ENCODE assay signal across 8 cellular contexts in the genomic region with DNA sequence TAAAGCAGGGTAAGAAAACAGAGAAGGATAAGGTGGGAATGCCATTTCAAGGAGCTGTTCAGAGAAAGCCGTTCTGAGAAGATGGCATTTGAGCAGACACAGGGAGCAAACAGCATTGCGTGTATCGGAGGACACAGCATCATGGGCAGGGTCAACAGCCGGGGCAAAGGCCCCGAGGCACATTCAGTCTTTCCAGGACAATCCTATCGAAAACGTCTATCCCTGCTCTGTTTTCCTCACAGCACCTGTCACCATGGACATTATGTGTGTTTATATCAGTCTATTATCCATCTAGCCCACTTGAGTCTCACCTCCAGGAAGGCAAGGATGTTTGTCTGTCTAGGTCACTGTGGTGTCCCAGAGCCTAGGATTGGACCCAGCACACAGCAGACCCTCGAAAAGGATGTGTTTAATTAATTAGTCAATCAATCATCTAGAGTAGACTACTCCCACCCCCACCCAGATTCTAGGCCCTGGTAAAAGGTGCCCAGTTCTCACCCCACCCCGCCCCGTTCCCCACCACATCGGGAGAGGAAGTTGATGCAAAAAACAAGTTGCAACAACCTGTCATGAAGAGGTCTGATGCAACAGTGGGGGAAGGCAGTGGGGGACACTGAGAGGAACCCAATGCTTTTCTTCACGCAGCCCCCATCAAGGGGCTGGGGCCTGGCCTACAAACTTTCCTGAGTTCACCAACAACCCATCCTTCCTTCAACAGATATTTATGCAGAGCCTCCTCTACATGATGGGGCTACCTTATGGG.
DNase-seq lines count a peak whose midpoint lies in the region; ATAC-seq and TF ChIP-seq lines count a peak whose summit lies in the region.

No MANE protein-coding gene starts in this region.

- peaks cover 14% of the 10 kb centered on the region for H3K9me3 ChIP-seq in endodermal cell (ENCODE audit: control insufficient read depth, low read length)

- H3K36me3 Mint-ChIP-seq in activated B cell treated with CpG ODN at 0.5 μM for 24 hours (ENCODE audit: low read depth) (peaks cover 20% of the 10 kb centered on the region), endodermal cell (ENCODE audit: low read depth) (peaks cover 27% of the 10 kb centered on the region)

- intact Hi-C loops in activated B cell treated with CpG ODN at 0.5 μM for 24 hours (cut with micrococcal nuclease), result loop anchor here (1.0 to 2.0 kb wide), 3 partner anchors 8 to 38 kb away; no protein-coding TSS in a partner anchor

- peaks cover 6% of the 10 kb centered on the region for H3K9me3 Mint-ChIP-seq in activated B cell treated with CpG ODN at 0.5 μM for 24 hours
- H3K9me3 Mint-ChIP-seq in endodermal cell, result peaks cover 15% of the 10 kb centered on the region

- H3K4me1 Mint-ChIP-seq in activated B cell treated with CpG ODN at 0.5 μM for 24 hours (peaks cover 92% of the 10 kb centered on the region), endodermal cell (peaks cover 16% of the 10 kb centered on the region)

- CTCF ChIA-PET in activated B cell treated with CpG ODN at 0.5 μM for 24 hours (lab: Charles Lee), result no interaction called here

- DNase-seq in KG1 (lab: John Stamatoyannopoulos, UW), result peak; percentile 42
- DNase-seq in activated B cell treated with CpG ODN at 0.5 μM for 24 hours, result no peak
- DNase-seq in endodermal cell, result no peak
- DNase-seq in stimulated activated CD8-positive, alpha-beta memory T cell treated with anti-CD3 and anti-CD28 coated beads, Interleukin-12 subunit alpha, Interleukin-12 subunit beta, amount 100 ng/mL, for 4 hours (ENCODE audit: low read depth), result peak; percentile 38
- no peak for DNase-seq in glomerular visceral epithelial cell (ENCODE audit: extremely low spot score)
- no peak for DNase-seq in GM10266 (ENCODE audit: extremely low spot score)

- H3K4me3 Mint-ChIP-seq in activated B cell treated with CpG ODN at 0.5 μM for 24 hours (peak overlapping the region; percentile 75), endodermal cell (no peak overlapping the region)

- no peak overlapping the region for H3K4me3 ChIP-seq in endodermal cell (ENCODE audit: low read length)

- H3K27me3 Mint-ChIP-seq in activated B cell treated with CpG ODN at 0.5 μM for 24 hours (no peaks in the 10 kb centered on the region), endodermal cell (ENCODE audit: insufficient read depth) (no peaks in the 10 kb centered on the region)

- no peak for TF ChIP-seq CTCF in activated B cell treated with CpG ODN at 0.5 μM for 24 hours (IDR thresholded peaks at IDR 0.05)
- no peak for TF ChIP-seq CTCF in endodermal cell (conservative IDR thresholded peaks at IDR 0.05)
- TF ChIP-seq CTCF in GM10266 (IDR thresholded peaks at IDR 0.05; ENCODE audit: control insufficient read depth, insufficient read depth, low read depth, missing control alignments), result no peak

- peak overlapping the region; percentile 58 for H3K27ac ChIP-seq in endodermal cell (ENCODE audit: low read depth, low read length)

- no peaks in the 10 kb centered on the region for H3K4me1 ChIP-seq in endodermal cell (ENCODE audit: control insufficient read depth, insufficient read depth, low read length)

- POLR2A ChIA-PET in activated B cell treated with CpG ODN at 0.5 μM for 24 hours (lab: Charles Lee), result interaction anchor here (1.0 to 1.8 kb wide), 7 partner anchors 8 to 80 kb away, joined by 3 to 6 read pairs (median 4); no protein-coding TSS in a partner anchor

- WGBS in endodermal cell (ENCODE audit: insufficient coverage in 1 of 2, insufficient read length in 1 of 2), 2 experiments, result 92% methylated on average over 10 to 11 of the region's 12 CpGs

- H3K27ac Mint-ChIP-seq in activated B cell treated with CpG ODN at 0.5 μM for 24 hours (peak overlapping the region; percentile 95), endodermal cell (no peak overlapping the region)

- H3K36me3 ChIP-seq in endodermal cell (ENCODE audit: control insufficient read depth, insufficient read depth, low read length), result peaks cover 10% of the 10 kb centered on the region

- no peaks in the 10 kb centered on the region for H3K27me3 ChIP-seq in endodermal cell (ENCODE audit: control insufficient read depth, insufficient read depth, low read length, poor library complexity, severe bottlenecking)

- ATAC-seq in activated B cell treated with CpG ODN at 0.5 μM for 24 hours (ENCODE audit: low read depth) (peak; percentile 59), GM21423 (IDR thresholded peaks at IDR 0.05; ENCODE audit: unreplicated experiment) (no peak), GM18867 (IDR thresholded peaks at IDR 0.05; ENCODE audit: unreplicated experiment) (no peak)

- no peak overlapping the region for H3K9ac ChIP-seq in endodermal cell (ENCODE audit: extremely low read depth, low read length, poor library complexity, severe bottlenecking)

Comparison
In these comparisons a context has a peak if more than half of its experiments do, and no peak if none do; other contexts are left out.
1. DNase-seq: peak in KG1 (single experiment) and stimulated activated CD8-positive, alpha-beta memory T cell treated with anti-CD3 and anti-CD28 coated beads, Interleukin-12 subunit alpha, Interleukin-12 subunit beta, amount 100 ng/mL, for 4 hours (single experiment); none in activated B cell treated with CpG ODN at 0.5 μM for 24 hours (single experiment), endodermal cell (single experiment), glomerular visceral epithelial cell (single experiment) and GM10266 (single experiment).